In genomic region chr3:49873623-49874022, GRCh38 we compare ENCODE assay signal across 21 cellular contexts. TPM values are rescaled to one million over a fixed set of nuclear protein-coding genes. Genes with fewer than 3 reads are reported as not detected.
"Had no signal": no experiment of that assay in that cellular context is flagged by ENCODE, and none has a peak within 500 bp of the region (broad histone marks: within the 10 kb centered on the region; RNA-seq: fewer than 3 reads in every experiment).

No MANE protein-coding gene starts in this region.

- H3K4me1 Mint-ChIP-seq: activated T-helper 17 cell treated with anti-CD3 and anti-CD28 coated beads, Interleukin-2, amount 50 U/mL, for 72 hours; endodermal cell; nephron had no signal

- H3K9me3 Mint-ChIP-seq: activated naive CD4-positive, alpha-beta T cell treated with anti-CD3 and anti-CD28 coated beads for 36 hours; activated naive CD8-positive, alpha-beta T cell treated with anti-CD3 and anti-CD28 coated beads, Interleukin-2, amount 50 U/mL, for 24 hours; activated T-helper 17 cell treated with anti-CD3 and anti-CD28 coated beads, Interleukin-2, amount 50 U/mL, for 72 hours; endodermal cell; nephron had no signal

- H3K4me3 Mint-ChIP-seq: activated naive CD4-positive, alpha-beta T cell treated with anti-CD3 and anti-CD28 coated beads for 36 hours; activated naive CD8-positive, alpha-beta T cell treated with anti-CD3 and anti-CD28 coated beads, Interleukin-2, amount 50 U/mL, for 24 hours; activated T-helper 17 cell treated with anti-CD3 and anti-CD28 coated beads, Interleukin-2, amount 50 U/mL, for 72 hours; endodermal cell; nephron had no signal

- ATAC-seq: gastroesophageal sphincter, sciatic nerve had no signal

- H3K36me3 ChIP-seq: ascending aorta, gastroesophageal sphincter, heart right ventricle, ovary, spleen, thoracic aorta had no signal

- H3K27me3 Mint-ChIP-seq: activated T-helper 17 cell treated with anti-CD3 and anti-CD28 coated beads, Interleukin-2, amount 50 U/mL, for 72 hours had no signal

- H3K27ac Mint-ChIP-seq: activated naive CD4-positive, alpha-beta T cell treated with anti-CD3 and anti-CD28 coated beads for 36 hours; activated T-helper 17 cell treated with anti-CD3 and anti-CD28 coated beads, Interleukin-2, amount 50 U/mL, for 72 hours; endodermal cell; nephron had no signal

- H3K27me3 ChIP-seq: ovary had no signal

- H3K9me3 ChIP-seq: ascending aorta, gastroesophageal sphincter, heart right ventricle, ovary, spleen, thoracic aorta had no signal

- H3K27ac ChIP-seq: ascending aorta, dorsolateral prefrontal cortex, gastroesophageal sphincter, heart right ventricle, ovary, spleen, thoracic aorta had no signal

- H3K4me3 ChIP-seq: ascending aorta, dorsolateral prefrontal cortex, gastroesophageal sphincter, heart right ventricle, ovary, spleen, thoracic aorta had no signal

- DNase-seq: activated CD4-positive, alpha-beta T cell treated with anti-CD3 and anti-CD28 coated beads for 1 hour; activated CD4-positive, alpha-beta T cell treated with anti-CD3 and anti-CD28 coated beads, Interleukin-2, amount 50 U/mL, for 4 hours; activated naive CD4-positive, alpha-beta T cell treated with anti-CD3 and anti-CD28 coated beads for 36 hours; activated T-cell treated with anti-CD3 and anti-CD28 coated beads for 4 hours; dorsolateral prefrontal cortex; endodermal cell; heart right ventricle; ovary; spleen; T-helper 9 cell had no signal

- FAIRE-seq: bronchial epithelial cell had no signal

RNA-seq across cellular contexts. Expression of gene CAMKV, which starts 3.9 kb away (rescaled TPM):
- total RNA-seq: ascending aorta, chondrocyte, epithelial cell of proximal tubule, gastroesophageal sphincter, heart right ventricle, sciatic nerve, spleen, thoracic aorta had no signal
- polyA plus RNA-seq: heart right ventricle, ovary, spleen, urinary bladder had no signal

RNA-seq across cellular contexts. Expression of gene TRAIP, which starts 17.3 kb away (rescaled TPM):
- total RNA-seq: ascending aorta had no signal

RNA-seq across cellular contexts. Expression of gene MST1R, which starts 30.1 kb away (rescaled TPM):
- total RNA-seq: ascending aorta had no signal
